Comparison of ENCODE assay signal across 8 cellular contexts in the genomic region with DNA sequence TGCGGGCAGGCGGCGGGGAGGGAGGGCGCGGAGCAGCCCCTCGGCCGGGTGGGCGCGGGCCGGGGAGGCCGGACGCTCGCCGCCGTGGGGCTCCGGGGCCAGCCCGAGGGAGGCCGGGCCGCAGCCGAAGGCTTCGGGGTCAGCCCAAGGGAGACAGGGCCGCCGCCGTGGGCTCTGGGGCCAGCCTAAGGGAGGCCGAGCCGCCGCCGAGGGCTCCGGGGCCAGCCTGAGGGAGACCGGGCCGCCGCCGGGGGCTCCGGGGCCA. TPM values are rescaled to one million over a fixed set of nuclear protein-coding genes. Genes with fewer than 3 reads are reported as not detected.
DNase-seq lines count a peak whose midpoint lies in the region; TF ChIP-seq lines count a peak whose summit lies in the region.

No MANE protein-coding gene starts in this region.

- H3K27ac Mint-ChIP-seq in activated naive CD4-positive, alpha-beta T cell treated with anti-CD3 and anti-CD28 coated beads, Interleukin-2, amount 10 ng/mL, durations not matched to agents 7 days and 5 days: no peak overlapping the region

- H3K36me3 Mint-ChIP-seq in activated naive CD4-positive, alpha-beta T cell treated with anti-CD3 and anti-CD28 coated beads, Interleukin-2, amount 10 ng/mL, durations not matched to agents 7 days and 5 days: peaks cover 11% of the 10 kb centered on the region

- H3K27ac ChIP-seq in brain microvascular endothelial cell: peak overlapping the region; percentile 79
- H3K27ac ChIP-seq in urinary bladder (ENCODE audit: low read depth): peak overlapping the region; percentile 100

- 0% methylated on average over 8 to 17 of the region's 34 CpGs for WGBS in lower leg skin, 2 donors
- under 1% methylated on average over 34 of the region's 34 CpGs for WGBS in urinary bladder

- peak overlapping the region; percentile 80 for H3K4me3 Mint-ChIP-seq in activated naive CD4-positive, alpha-beta T cell treated with anti-CD3 and anti-CD28 coated beads, Interleukin-2, amount 10 ng/mL, durations not matched to agents 7 days and 5 days

- H3K4me1 ChIP-seq in urinary bladder (ENCODE audit: insufficient read depth): no peaks in the 10 kb centered on the region

- H3K36me3 ChIP-seq in brain microvascular endothelial cell (replicated peaks) (no peaks in the 10 kb centered on the region), urinary bladder (ENCODE audit: insufficient read depth) (peaks cover 2% of the 10 kb centered on the region)

- H3K9me3 Mint-ChIP-seq in activated naive CD4-positive, alpha-beta T cell treated with anti-CD3 and anti-CD28 coated beads, Interleukin-2, amount 10 ng/mL, durations not matched to agents 7 days and 5 days: no peaks in the 10 kb centered on the region

- peak overlapping the region; percentile 83 for H3K4me3 ChIP-seq in brain microvascular endothelial cell (ENCODE audit: low read depth, low read length)
- H3K4me3 ChIP-seq in lower leg skin (ENCODE audit: low read depth, poor library complexity, severe bottlenecking): peak overlapping the region; percentile 96
- peak overlapping the region; percentile 100 for H3K4me3 ChIP-seq in urinary bladder (ENCODE audit: low read depth, low read length)

- DNase-seq in activated naive CD4-positive, alpha-beta T cell treated with anti-CD3 and anti-CD28 coated beads, Interleukin-2, amount 10 ng/mL, durations not matched to agents 7 days and 5 days: no peak
- DNase-seq in activated naive CD4-positive, alpha-beta T cell treated with anti-CD3 and anti-CD28 coated beads, Interleukin-2, amount 50 U/mL, for 16 hours: no peak
- DNase-seq in brain microvascular endothelial cell (no peak), lower leg skin (ENCODE audit: low spot score in 2 of 2) (no peak), iPS-NIHi7 (ENCODE audit: extremely low spot score) (no peak), ACHN (no peak), GOT3 (lab: John Stamatoyannopoulos, UW) (no peak)

- intact Hi-C loops in lower leg skin (cut with DNase I; ENCODE audit: low total_unique reads): no loop called here

- no peak for TF ChIP-seq POLR2A in lower leg skin (IDR thresholded peaks at IDR 0.05)

- in situ Hi-C loops in brain microvascular endothelial cell (cut with HindIII; ENCODE audit: low pct_ligation_motif_present, low sequenced_read_pairs): no loop called here
- in situ Hi-C loops in ACHN (cut with HindIII; ENCODE audit: low pct_ligation_motif_present, low pct_unique_long_range_greater_than_20kb, low sequenced_read_pairs): no loop called here

- H3K27me3 ChIP-seq in brain microvascular endothelial cell (replicated peaks): no peaks in the 10 kb centered on the region

- H3K27me3 Mint-ChIP-seq in activated naive CD4-positive, alpha-beta T cell treated with anti-CD3 and anti-CD28 coated beads, Interleukin-2, amount 10 ng/mL, durations not matched to agents 7 days and 5 days: peaks cover 4% of the 10 kb centered on the region

- no peak for TF ChIP-seq CTCF in brain microvascular endothelial cell (IDR thresholded peaks at IDR 0.05; ENCODE audit: low read depth, low read length, missing control alignments)
- no peak for TF ChIP-seq CTCF in lower leg skin (IDR thresholded peaks at IDR 0.05)

- peaks cover 58% of the 10 kb centered on the region for H3K4me1 Mint-ChIP-seq in activated naive CD4-positive, alpha-beta T cell treated with anti-CD3 and anti-CD28 coated beads, Interleukin-2, amount 10 ng/mL, durations not matched to agents 7 days and 5 days

- CTCF ChIA-PET in activated naive CD4-positive, alpha-beta T cell treated with anti-CD3 and anti-CD28 coated beads, Interleukin-2, amount 10 ng/mL, durations not matched to agents 7 days and 5 days (lab: Charles Lee): interaction anchor here (1.5 kb wide), 1 partner anchor 44 kb away, joined by 6 read pairs; no protein-coding TSS in a partner anchor

RNA-seq across cellular contexts. Expression of a gene that starts 0.3 kb away (rescaled TPM):
- 10 to 100 TPM; 19.2 to 52.1 (median 24.6) TPM for total RNA-seq in lower leg skin
- total RNA-seq in urinary bladder: 32.8 TPM
- 18.8 TPM for polyA plus RNA-seq in urinary bladder
